Comparison of ENCODE assay signal across 8 cellular contexts in the genomic region with DNA sequence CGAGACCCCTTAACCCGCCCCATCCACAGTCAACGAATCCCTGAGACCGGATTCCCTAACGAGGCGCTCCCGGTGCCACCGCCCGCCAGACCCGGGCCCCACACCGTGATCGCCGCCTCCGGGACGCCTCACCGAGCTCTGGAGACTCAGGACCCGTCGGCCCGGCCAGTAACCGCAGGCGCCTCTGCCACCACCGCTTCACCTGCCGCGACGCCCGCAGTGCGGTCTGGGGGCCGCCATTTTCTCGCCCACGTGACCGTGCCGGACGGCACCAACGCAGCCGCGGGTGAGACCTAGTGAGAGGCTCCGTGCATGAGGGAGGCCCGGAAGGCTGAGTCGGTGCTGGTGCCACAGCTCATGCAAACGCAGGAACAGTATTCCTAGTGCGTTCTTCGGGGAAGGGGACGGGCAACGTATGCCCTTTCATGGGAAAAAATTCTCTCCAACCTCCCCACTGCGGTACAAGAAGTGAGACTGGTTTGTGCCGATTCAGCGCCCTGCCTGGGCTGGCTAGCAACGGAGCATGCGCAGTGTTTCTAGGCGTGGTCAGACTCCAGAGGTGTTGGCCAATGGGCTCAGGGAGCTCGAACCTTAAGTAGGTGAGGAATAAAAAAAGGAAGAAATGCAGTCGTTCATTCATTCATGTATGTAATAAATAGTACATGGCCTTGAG. TPM values are rescaled to one million over a fixed set of nuclear protein-coding genes. Genes with fewer than 3 reads are reported as not detected.
DNase-seq lines count a peak whose midpoint lies in the region; ATAC-seq and TF ChIP-seq lines count a peak whose summit lies in the region.

A gene with protein sequence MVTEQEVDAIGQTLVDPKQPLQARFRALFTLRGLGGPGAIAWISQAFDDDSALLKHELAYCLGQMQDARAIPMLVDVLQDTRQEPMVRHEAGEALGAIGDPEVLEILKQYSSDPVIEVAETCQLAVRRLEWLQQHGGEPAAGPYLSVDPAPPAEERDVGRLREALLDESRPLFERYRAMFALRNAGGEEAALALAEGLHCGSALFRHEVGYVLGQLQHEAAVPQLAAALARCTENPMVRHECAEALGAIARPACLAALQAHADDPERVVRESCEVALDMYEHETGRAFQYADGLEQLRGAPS (minus strand): TSS at position 246 of the 673 bp plus-strand sequence. CDS start 3,860 bp downstream, outside the sequence.

- ATAC-seq in HG03439 (IDR thresholded peaks at IDR 0.05; ENCODE audit: unreplicated experiment), result peak; percentile 77
- ATAC-seq in activated CD4-positive, alpha-beta T cell treated with anti-CD3 and anti-CD28 coated beads for 36 hours, result peak; percentile 95

- no peaks in the 10 kb centered on the region for H3K9me3 Mint-ChIP-seq in activated CD4-positive, alpha-beta T cell treated with anti-CD3 and anti-CD28 coated beads for 36 hours (ENCODE audit: low read depth)

- peak within 1 kb of the TSS; percentile 93 for H3K4me3 ChIP-seq in choroid plexus epithelial cell (ENCODE audit: low read depth, low read length)

- H3K27ac Mint-ChIP-seq in activated CD4-positive, alpha-beta T cell treated with anti-CD3 and anti-CD28 coated beads for 36 hours, result peak within 1 kb of the TSS; percentile 97

- H3K4me1 Mint-ChIP-seq in activated CD4-positive, alpha-beta T cell treated with anti-CD3 and anti-CD28 coated beads for 36 hours, result peaks cover 26% of the 10 kb centered on the region

- peak within 1 kb of the TSS; percentile 91 for H3K4me3 Mint-ChIP-seq in activated CD4-positive, alpha-beta T cell treated with anti-CD3 and anti-CD28 coated beads for 36 hours

- DNase-seq in AML-193 (lab: John Stamatoyannopoulos, UW) (peak; percentile 93 to 94), NCI-H524 (lab: John Stamatoyannopoulos, UW) (peak; percentile 96 to 99), choroid plexus epithelial cell (ENCODE audit: low read depth) (peak; percentile 98), kidney glomerular epithelial cell (lab: John Stamatoyannopoulos, UW) (peak; percentile 98)
- DNase-seq in activated CD4-positive, alpha-beta T cell treated with anti-CD3 and anti-CD28 coated beads for 36 hours, result peak; percentile 98
- peak; percentile 89 for DNase-seq in stimulated activated CD4-positive, alpha-beta T cell treated with anti-CD3 and anti-CD28 coated beads, Interleukin-1b, Interleukin-23, amount 100 ng/mL, for 1 hour (ENCODE audit: low read depth in 2 of 2)

- POLR2A ChIA-PET in activated CD4-positive, alpha-beta T cell treated with anti-CD3 and anti-CD28 coated beads for 36 hours (lab: Charles Lee), result interaction anchor here (0.5 to 0.6 kb wide), 3 partner anchors 184 to 440 kb away, joined by 3 to 8 read pairs (median 4); no protein-coding TSS in a partner anchor

- peaks cover 21% of the 10 kb centered on the region for H3K36me3 Mint-ChIP-seq in activated CD4-positive, alpha-beta T cell treated with anti-CD3 and anti-CD28 coated beads for 36 hours (ENCODE audit: low read depth)

- no peaks in the 10 kb centered on the region for H3K27me3 Mint-ChIP-seq in activated CD4-positive, alpha-beta T cell treated with anti-CD3 and anti-CD28 coated beads for 36 hours

- intact Hi-C loops in activated CD4-positive, alpha-beta T cell treated with anti-CD3 and anti-CD28 coated beads for 36 hours (cut with DNase I, micrococcal nuclease), result loop anchor here in 1 of 2 experiments (1.0 to 10.0 kb wide), 7 partner anchors 57 to 716 kb away; a partner anchor contains a TSS

- TF ChIP-seq CTCF in choroid plexus epithelial cell (conservative IDR thresholded peaks at IDR 0.05; ENCODE audit: low read depth, low read length), result no peak

- peak; percentile 88 for TF ChIP-seq POLR2A in GM19193 (IDR thresholded peaks at IDR 0.05; ENCODE audit: extremely low read depth, insufficient read depth, insufficient read length)

- CTCF ChIA-PET in activated CD4-positive, alpha-beta T cell treated with anti-CD3 and anti-CD28 coated beads for 36 hours (lab: Charles Lee), result interaction anchor here (0.6 to 1.8 kb wide), 4 partner anchors 15 to 1240 kb away, joined by 3 to 11 read pairs (median 4); no protein-coding TSS in a partner anchor

RNA-seq across cellular contexts. Expression of the gene that starts here (rescaled TPM):
- 10 to 100 TPM in 1 of 2 experiments, 1 to 10 TPM in 1; 9.6 to 15.4 TPM for total RNA-seq in activated CD4-positive, alpha-beta T cell treated with anti-CD3 and anti-CD28 coated beads for 36 hours

Comparison
In these comparisons a context has a peak if more than half of its experiments do, and no peak if none do; other contexts are left out.
1. Peak in every context shown above with its lines: DNase-seq, ATAC-seq and H3K4me3 ChIP-seq.